In genomic region chr16:58426095-58426494, GRCh38 we compare ENCODE assay signal across 8 cellular contexts. TPM values are rescaled to one million over a fixed set of nuclear protein-coding genes. Genes with fewer than 3 reads are reported as not detected.
DNase-seq lines count a peak whose midpoint lies in the region; ATAC-seq and TF ChIP-seq lines count a peak whose summit lies in the region.

No MANE protein-coding gene starts in this region.

- no peak overlapping the region for H3K27ac Mint-ChIP-seq in endothelial cell (ENCODE audit: unreplicated experiment)
- no peak overlapping the region for H3K27ac Mint-ChIP-seq in progenitor cell of endocrine pancreas

- H3K27me3 Mint-ChIP-seq in endothelial cell (ENCODE audit: unreplicated experiment) (peaks cover 4% of the 10 kb centered on the region), progenitor cell of endocrine pancreas (peaks cover 16% of the 10 kb centered on the region)

- no peaks in the 10 kb centered on the region for H3K36me3 Mint-ChIP-seq in endothelial cell (ENCODE audit: low read depth, unreplicated experiment)
- no peaks in the 10 kb centered on the region for H3K36me3 Mint-ChIP-seq in progenitor cell of endocrine pancreas (ENCODE audit: insufficient read depth)

- intact Hi-C loops in lower lobe of right lung (cut with DNase I), result no loop called here
- intact Hi-C loops in vagina (cut with DNase I), result no loop called here

- no peak for TF ChIP-seq POLR2A in vagina (IDR thresholded peaks at IDR 0.05)

- peaks cover 11% of the 10 kb centered on the region for H3K4me1 Mint-ChIP-seq in endothelial cell (ENCODE audit: unreplicated experiment)
- no peaks in the 10 kb centered on the region for H3K4me1 Mint-ChIP-seq in progenitor cell of endocrine pancreas (ENCODE audit: low read depth)

- H3K4me3 ChIP-seq in lower lobe of right lung (no peak overlapping the region), vagina (no peak overlapping the region)

- ATAC-seq in GM18868 (IDR thresholded peaks at IDR 0.05; ENCODE audit: unreplicated experiment), result peak; percentile 89
- ATAC-seq in HG02840 (IDR thresholded peaks at IDR 0.05; ENCODE audit: low FRiP score, unreplicated experiment), result peak; percentile 56
- peak; percentile 70 to 79 for ATAC-seq in lower lobe of right lung

- peak; percentile 41 for DNase-seq in SIG-M5 (lab: John Stamatoyannopoulos, UW)
- DNase-seq in lower lobe of right lung, result no peak
- DNase-seq in NCI-H2029 treated with DMSO at 0.1 percent for 48 hours (lab: John Stamatoyannopoulos, UW), result no peak
- DNase-seq in vagina (ENCODE audit: extremely low spot score in 2 of 2), result no peak
- DNase-seq in endothelial cell (ENCODE audit: low spot score), result no peak
- no peak for DNase-seq in progenitor cell of endocrine pancreas (ENCODE audit: low spot score, unreplicated experiment)

- H3K9me3 Mint-ChIP-seq in endothelial cell (ENCODE audit: unreplicated experiment) (no peaks in the 10 kb centered on the region), progenitor cell of endocrine pancreas (ENCODE audit: low read depth) (no peaks in the 10 kb centered on the region)

- H3K27me3 ChIP-seq in lower lobe of right lung (ENCODE audit: low read depth) (no peaks in the 10 kb centered on the region), vagina (no peaks in the 10 kb centered on the region)

- H3K4me3 Mint-ChIP-seq in endothelial cell (ENCODE audit: unreplicated experiment) (no peak overlapping the region), progenitor cell of endocrine pancreas (ENCODE audit: low read depth) (no peak overlapping the region)

- H3K27ac ChIP-seq in lower lobe of right lung (no peak overlapping the region), vagina (no peak overlapping the region)

- no peak for TF ChIP-seq CTCF in lower lobe of right lung (IDR thresholded peaks at IDR 0.05)
- TF ChIP-seq CTCF in vagina (IDR thresholded peaks at IDR 0.05), result no peak
- TF ChIP-seq CTCF in endothelial cell (IDR thresholded peaks at IDR 0.05; ENCODE audit: unreplicated experiment), result no peak
- TF ChIP-seq CTCF in progenitor cell of endocrine pancreas (IDR thresholded peaks at IDR 0.05; ENCODE audit: unreplicated experiment), result no peak

- peaks cover 15% of the 10 kb centered on the region for H3K4me1 ChIP-seq in lower lobe of right lung
- no peaks in the 10 kb centered on the region for H3K4me1 ChIP-seq in vagina

- no peaks in the 10 kb centered on the region for H3K9me3 ChIP-seq in lower lobe of right lung
- H3K9me3 ChIP-seq in vagina, result no peaks in the 10 kb centered on the region

- no peaks in the 10 kb centered on the region for H3K36me3 ChIP-seq in lower lobe of right lung
- no peaks in the 10 kb centered on the region for H3K36me3 ChIP-seq in vagina

RNA-seq across cellular contexts. Expression of gene GINS3, which starts 33.8 kb away (rescaled TPM):
- total RNA-seq in lower lobe of right lung (2.5 TPM), vagina (7.4 TPM), endothelial cell (ENCODE audit: unreplicated experiment) (4.9 TPM), progenitor cell of endocrine pancreas (9.5 and 9.9 TPM in 2 replicates)
